ENCODE assay signal across 9 cellular contexts in genomic region chr6:163356324-163356723, GRCh38. TPM values are rescaled to one million over a fixed set of nuclear protein-coding genes. Genes with fewer than 3 reads are reported as not detected.
DNase-seq lines count a peak whose midpoint lies in the region; ATAC-seq, FAIRE-seq and TF ChIP-seq lines count a peak whose summit lies in the region.
"Had no signal": no experiment of that assay in that cellular context is flagged by ENCODE, and none has a peak within 500 bp of the region (broad histone marks: within the 10 kb centered on the region; RNA-seq: fewer than 3 reads in every experiment).

No MANE protein-coding gene starts in this region.

- no peak for TF ChIP-seq CTCF in foreskin keratinocyte (conservative IDR thresholded peaks at IDR 0.05)

- H3K9me3 ChIP-seq in SJSA1 (replicated peaks) (no peaks in the 10 kb centered on the region), trophoblast cell (ENCODE audit: insufficient read depth, low read depth, low read length) (no peaks in the 10 kb centered on the region), small intestine (ENCODE audit: control insufficient read depth, low read depth) (no peaks in the 10 kb centered on the region)

- no peaks in the 10 kb centered on the region for H3K36me3 Mint-ChIP-seq in activated T-cell treated with anti-CD3 and anti-CD28 coated beads, Interleukin-2, amount 50 U/mL, for 24 hours (ENCODE audit: low read depth)

- no peak overlapping the region for H3K27ac Mint-ChIP-seq in activated T-cell treated with anti-CD3 and anti-CD28 coated beads, Interleukin-2, amount 50 U/mL, for 24 hours

- no peak overlapping the region for H4K8ac ChIP-seq in trophoblast cell (ENCODE audit: low read depth, low read length)

- in situ Hi-C loops in Caki2 (cut with HindIII; ENCODE audit: low pct_unique_long_range_greater_than_20kb, low sequenced_read_pairs): no loop called here

- H3K4me1 Mint-ChIP-seq in activated T-cell treated with anti-CD3 and anti-CD28 coated beads, Interleukin-2, amount 50 U/mL, for 24 hours (ENCODE audit: low read depth): no peaks in the 10 kb centered on the region

- H3K4me1 ChIP-seq in SJSA1 (replicated peaks) (peaks cover 15% of the 10 kb centered on the region), foreskin keratinocyte (peaks cover 7% of the 10 kb centered on the region), trophoblast cell (ENCODE audit: control insufficient read depth in 1 of 2, insufficient read depth in 2 of 2, low read length in 2 of 2) (peaks cover 28 to 32% of the 10 kb centered on the region in 2 experiments), small intestine (ENCODE audit: control insufficient read depth in 2 of 2, insufficient read depth in 1 of 2, low read depth in 1 of 2, low read length in 1 of 2) (no peaks in the 10 kb centered on the region)

- H2BK120ac ChIP-seq in trophoblast cell (ENCODE audit: insufficient read depth, low read length, poor library complexity): peak overlapping the region; percentile 4

- no peak overlapping the region for H3K4ac ChIP-seq in trophoblast cell (ENCODE audit: low read depth, low read length)

- H3K79me2 ChIP-seq in trophoblast cell (ENCODE audit: control insufficient read depth, insufficient read depth, low read length, poor library complexity): no peaks in the 10 kb centered on the region

- H3K27ac ChIP-seq in SJSA1 (peak overlapping the region; percentile 56), foreskin keratinocyte (no peak overlapping the region), trophoblast cell (ENCODE audit: low read depth, low read length) (peak overlapping the region; percentile 92), small intestine (ENCODE audit: low read depth in 1 of 2, low read length in 1 of 2) (peak overlapping the region in 1 of 2 donors; percentile 28)
- H3K27ac ChIP-seq: epithelial cell of prostate had no signal

- ATAC-seq in foreskin keratinocyte (peak; percentile 90), GM18511 (IDR thresholded peaks at IDR 0.05; ENCODE audit: unreplicated experiment) (no peak)

- H3K4me3 ChIP-seq in SJSA1: no peak overlapping the region
- H3K4me3 ChIP-seq in trophoblast cell (ENCODE audit: low read depth, low read length): no peak overlapping the region
- H3K4me3 ChIP-seq in small intestine (ENCODE audit: low read depth in 1 of 2, low read length in 2 of 2): no peak overlapping the region

- H2AFZ ChIP-seq in trophoblast cell (ENCODE audit: insufficient read depth, low read length, poor library complexity): no peak overlapping the region

- H3K4me2 ChIP-seq in trophoblast cell (ENCODE audit: low read length): no peak overlapping the region

- H3K27me3 Mint-ChIP-seq in activated T-cell treated with anti-CD3 and anti-CD28 coated beads, Interleukin-2, amount 50 U/mL, for 24 hours: peaks cover 15% of the 10 kb centered on the region

- H4K91ac ChIP-seq in trophoblast cell (ENCODE audit: low read depth, low read length): peak overlapping the region; percentile 18

- H2BK12ac ChIP-seq in trophoblast cell (ENCODE audit: low read length): no peak overlapping the region

- peaks cover 27% of the 10 kb centered on the region for H3K79me1 ChIP-seq in trophoblast cell (ENCODE audit: low read length)

- H3K23ac ChIP-seq in trophoblast cell (ENCODE audit: low read length): no peak overlapping the region

- WGBS in trophoblast cell (ENCODE audit: extremely low coverage, insufficient coverage, insufficient read length): no CpG with 5 or more reads among the region's 13 CpGs
- WGBS in small intestine, 3 donors: 42 to 58% (median 43%) methylated on average over 12 to 13 of the region's 13 CpGs

- no peak for FAIRE-seq in small intestine (lab: Jason Lieb, UNC)

- peak; percentile 1 for DNase-seq in Caki2 (ENCODE audit: low read depth)
- peak; percentile 20 to 60 for DNase-seq in SJSA1 (ENCODE audit: low read depth in 1 of 2, low spot score in 2 of 2)
- DNase-seq in foreskin keratinocyte: peak in 1 of 2 donors; percentile 47
- DNase-seq in trophoblast cell: peak; percentile 89 to 94
- no peak for DNase-seq in activated T-cell treated with anti-CD3 and anti-CD28 coated beads, Interleukin-2, amount 50 U/mL, for 24 hours
- DNase-seq in NCI-H510A (lab: John Stamatoyannopoulos, UW): no peak
- DNase-seq in small intestine: no peak

- H3K14ac ChIP-seq in trophoblast cell (ENCODE audit: low read length): no peak overlapping the region

- H2AK5ac ChIP-seq in trophoblast cell (ENCODE audit: low read length): no peak overlapping the region

- no peak overlapping the region for H3K4me3 Mint-ChIP-seq in activated T-cell treated with anti-CD3 and anti-CD28 coated beads, Interleukin-2, amount 50 U/mL, for 24 hours

- H3K9me3 Mint-ChIP-seq in activated T-cell treated with anti-CD3 and anti-CD28 coated beads, Interleukin-2, amount 50 U/mL, for 24 hours: no peaks in the 10 kb centered on the region

- H3K9ac ChIP-seq in trophoblast cell (ENCODE audit: low read length): no peak overlapping the region

- H3K27me3 ChIP-seq in SJSA1 (replicated peaks) (no peaks in the 10 kb centered on the region), foreskin keratinocyte (no peaks in the 10 kb centered on the region), trophoblast cell (ENCODE audit: insufficient read depth, low read length) (no peaks in the 10 kb centered on the region), small intestine (ENCODE audit: control insufficient read depth in 2 of 2, insufficient read depth in 2 of 2, low read length in 2 of 2) (no peaks in the 10 kb centered on the region)

- H2BK5ac ChIP-seq in trophoblast cell (ENCODE audit: low read depth, low read length, poor library complexity): peak overlapping the region; percentile 15

- H4K12ac ChIP-seq in trophoblast cell (ENCODE audit: low read depth, low read length): no peak overlapping the region

- H3K36me3 ChIP-seq in SJSA1: no peaks in the 10 kb centered on the region
- H3K36me3 ChIP-seq in trophoblast cell (ENCODE audit: control insufficient read depth in 1 of 2, insufficient read depth in 2 of 2, low read length in 2 of 2): no peaks in the 10 kb centered on the region
- no peaks in the 10 kb centered on the region for H3K36me3 ChIP-seq in small intestine (ENCODE audit: control insufficient read depth in 2 of 2, insufficient read depth in 2 of 2, low read length in 2 of 2)

- no peak overlapping the region for H3K18ac ChIP-seq in trophoblast cell (ENCODE audit: low read length)

RNA-seq across cellular contexts. Expression of gene QKI, which starts 58.2 kb away (rescaled TPM):
- total RNA-seq in Caki2 (2014; rRNA removed; shearing (Covaris generic); ENCODE audit: low replicate concordance): 65.6 and 76.1 TPM in 2 replicates
- total RNA-seq in SJSA1 (2014; rRNA removed; shearing (Covaris generic)): 176 and 194 TPM in 2 replicates
- 86.6 and 89.8 TPM in 2 replicates for total RNA-seq in foreskin keratinocyte
- 9.4 and 10.3 TPM in 2 replicates for polyA plus RNA-seq in foreskin keratinocyte
- polyA plus RNA-seq in trophoblast cell (2013): 142 TPM in 2 replicates
- polyA plus RNA-seq in small intestine: 10 to 100 TPM in 2 of 3 donors, 1 to 10 TPM in 1; 2.5 to 15.8 (median 11.6) TPM

Comparison
In these comparisons a context has a peak if more than half of its experiments do, and no peak if none do; other contexts are left out.
1. DNase-seq: peak in Caki2 (single experiment), SJSA1 (2 of 2) and trophoblast cell (2 of 2); none in activated T-cell treated with anti-CD3 and anti-CD28 coated beads, Interleukin-2, amount 50 U/mL, for 24 hours (single experiment), NCI-H510A (single experiment) and small intestine (single experiment).